Comparison of ENCODE assay signal across 8 cellular contexts in the genomic region with DNA sequence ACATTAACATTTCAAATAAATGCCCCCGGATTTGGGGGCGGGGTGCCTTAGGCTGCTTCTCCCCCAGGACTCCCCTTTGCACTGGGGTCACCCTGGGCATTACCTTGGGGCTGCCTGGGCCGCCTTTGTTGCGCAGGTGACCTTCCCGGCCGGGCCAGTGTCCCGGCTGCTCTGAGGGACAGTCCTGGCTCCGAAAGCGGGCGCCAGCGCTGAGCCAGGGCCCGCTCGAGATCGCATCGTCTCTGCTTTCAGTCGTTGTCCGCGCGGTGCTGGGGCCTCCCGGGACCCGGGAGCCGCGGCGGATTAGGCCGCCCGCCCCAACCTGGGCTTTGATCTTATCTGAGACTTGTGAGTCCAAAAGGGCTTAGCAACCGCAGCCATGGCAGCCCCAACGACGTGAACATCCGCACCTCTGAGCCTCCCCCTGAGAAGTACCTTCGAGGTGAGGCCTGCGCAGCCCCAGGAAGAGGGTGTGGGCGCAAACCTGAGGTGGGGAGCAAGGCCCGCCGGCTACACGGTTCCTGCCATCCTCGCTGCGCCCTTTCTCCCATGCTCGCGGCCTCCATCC. TPM values are rescaled to one million over a fixed set of nuclear protein-coding genes. Genes with fewer than 3 reads are reported as not detected.
DNase-seq lines count a peak whose midpoint lies in the region; ATAC-seq and TF ChIP-seq lines count a peak whose summit lies in the region.

No MANE protein-coding gene starts in this region.

- H2BK5ac ChIP-seq in mesenchymal stem cell (ENCODE audit: low read depth, low read length, poor library complexity, severe bottlenecking): no peak overlapping the region

- H2AFZ ChIP-seq in OCI-LY1 (ENCODE audit: low read length): no peak overlapping the region
- no peak overlapping the region for H2AFZ ChIP-seq in mesenchymal stem cell (ENCODE audit: low read depth, low read length)

- H3K9me3 ChIP-seq in OCI-LY1 (ENCODE audit: low read length) (no peaks in the 10 kb centered on the region), mesenchymal stem cell (ENCODE audit: control insufficient read depth, low read length) (no peaks in the 10 kb centered on the region)

- H3K4me1 ChIP-seq in OCI-LY1 (ENCODE audit: insufficient read depth, low read length, severe bottlenecking): peaks cover 18% of the 10 kb centered on the region
- H3K4me1 ChIP-seq in mesenchymal stem cell (ENCODE audit: control insufficient read depth, insufficient read depth, low read depth, low read length): peaks cover 9% of the 10 kb centered on the region

- H3K9me3 Mint-ChIP-seq in stimulated activated naive CD8-positive, alpha-beta T cell treated with anti-CD3 and anti-CD28 coated beads, Interleukin-15, amount 100 ng/mL, for 72 hours: peaks cover 0 to 6% of the 10 kb centered on the region in 2 donors

- peak overlapping the region; percentile 93 to 95 for H3K27ac Mint-ChIP-seq in stimulated activated naive CD8-positive, alpha-beta T cell treated with anti-CD3 and anti-CD28 coated beads, Interleukin-15, amount 100 ng/mL, for 72 hours

- no peaks in the 10 kb centered on the region for H3K79me2 ChIP-seq in OCI-LY1 (ENCODE audit: insufficient read depth, low read length)

- no peak overlapping the region for H3K23ac ChIP-seq in mesenchymal stem cell (ENCODE audit: low read length in 2 of 2)

- no peaks in the 10 kb centered on the region for H3K79me1 ChIP-seq in mesenchymal stem cell (replicated peaks; ENCODE audit: low read length, poor library complexity, severe bottlenecking)

- peaks cover 33% of the 10 kb centered on the region for H3K4me1 Mint-ChIP-seq in stimulated activated naive CD8-positive, alpha-beta T cell treated with anti-CD3 and anti-CD28 coated beads, Interleukin-15, amount 100 ng/mL, for 72 hours

- no peak overlapping the region for H2BK12ac ChIP-seq in mesenchymal stem cell (ENCODE audit: low read length in 2 of 2)

- H3K4ac ChIP-seq in mesenchymal stem cell (ENCODE audit: low read depth in 1 of 2, low read length in 2 of 2): no peak overlapping the region

- no peak for TF ChIP-seq CTCF in OCI-LY1 (IDR thresholded peaks at IDR 0.05; ENCODE audit: low read length)

- H3K9ac ChIP-seq in OCI-LY1 (ENCODE audit: low read length) (peak overlapping the region; percentile 52), mesenchymal stem cell (ENCODE audit: low read length) (no peak overlapping the region)

- H3K4me2 ChIP-seq in OCI-LY1 (ENCODE audit: low read length) (peak overlapping the region; percentile 72), mesenchymal stem cell (ENCODE audit: low read length, poor library complexity, severe bottlenecking) (peak overlapping the region; percentile 46)

- no peaks in the 10 kb centered on the region for H3K27me3 ChIP-seq in OCI-LY1 (ENCODE audit: insufficient read depth, low read length)
- H3K27me3 ChIP-seq in mesenchymal stem cell (ENCODE audit: control insufficient read depth in 1 of 2, insufficient read depth in 1 of 2, low read length in 2 of 2): no peaks in the 10 kb centered on the region

- H3K27ac ChIP-seq in OCI-LY1 (ENCODE audit: low read depth, low read length, poor library complexity, severe bottlenecking) (peak overlapping the region; percentile 53), mesenchymal stem cell (ENCODE audit: low read length, poor library complexity, severe bottlenecking) (no peak overlapping the region)

- H4K20me1 ChIP-seq in OCI-LY1 (ENCODE audit: insufficient read depth, low read length): no peaks in the 10 kb centered on the region

- peak overlapping the region; percentile 66 for H4K8ac ChIP-seq in mesenchymal stem cell (ENCODE audit: low read length)

- no peaks in the 10 kb centered on the region for H3K36me3 ChIP-seq in OCI-LY1 (ENCODE audit: insufficient read depth, low read length)
- H3K36me3 ChIP-seq in mesenchymal stem cell (ENCODE audit: control insufficient read depth in 1 of 2, insufficient read depth in 2 of 2, low read depth in 1 of 2, low read length in 2 of 2): no peaks in the 10 kb centered on the region

- H2AK5ac ChIP-seq in mesenchymal stem cell (ENCODE audit: low read length, severe bottlenecking): no peak overlapping the region

- H3K14ac ChIP-seq in mesenchymal stem cell (ENCODE audit: low read length in 2 of 2): no peak overlapping the region

- DNase-seq in activated T-helper 9 cell treated with anti-CD3 and anti-CD28 coated beads, Interleukin-2, amount 50 U/mL, for 16 hours (ENCODE audit: low read depth): peak; percentile 26
- DNase-seq in mesenchymal stem cell (no peak), NCI-H524 treated with DMSO at 0.1 percent for 48 hours (lab: John Stamatoyannopoulos, UW) (no peak)
- DNase-seq in stimulated activated naive CD8-positive, alpha-beta T cell treated with anti-CD3 and anti-CD28 coated beads, Interleukin-15, amount 100 ng/mL, for 72 hours: peak; percentile 54 to 61

- H3F3A ChIP-seq in OCI-LY1 (ENCODE audit: insufficient read depth, low read length): no peaks in the 10 kb centered on the region

- no peak overlapping the region for H2BK120ac ChIP-seq in mesenchymal stem cell (ENCODE audit: low read depth, low read length)

- H3K27me3 Mint-ChIP-seq in stimulated activated naive CD8-positive, alpha-beta T cell treated with anti-CD3 and anti-CD28 coated beads, Interleukin-15, amount 100 ng/mL, for 72 hours: no peaks in the 10 kb centered on the region

- WGBS in mesenchymal stem cell: 42% methylated on average over 40 of the region's 40 CpGs

- peak overlapping the region; percentile 60 for H3K4me3 ChIP-seq in OCI-LY1 (ENCODE audit: low read depth, low read length, poor library complexity, severe bottlenecking)
- H3K4me3 ChIP-seq in mesenchymal stem cell (ENCODE audit: insufficient read depth in 1 of 2, low read depth in 1 of 2, low read length in 2 of 2): no peak overlapping the region

- no peak for TF ChIP-seq POLR2A in GM18505 (IDR thresholded peaks at IDR 0.05; ENCODE audit: borderline replicate concordance, extremely low read depth, insufficient read depth, insufficient read length)

- peak overlapping the region; percentile 78 to 87 for H3K4me3 Mint-ChIP-seq in stimulated activated naive CD8-positive, alpha-beta T cell treated with anti-CD3 and anti-CD28 coated beads, Interleukin-15, amount 100 ng/mL, for 72 hours

- no peak overlapping the region for H3K18ac ChIP-seq in mesenchymal stem cell (ENCODE audit: low read depth in 1 of 2, low read length in 2 of 2)

- H4K91ac ChIP-seq in mesenchymal stem cell (ENCODE audit: low read length): no peak overlapping the region

- no peak overlapping the region for H2BK15ac ChIP-seq in mesenchymal stem cell (ENCODE audit: low read depth, poor library complexity, severe bottlenecking)

- no peaks in the 10 kb centered on the region for H3K9me2 ChIP-seq in OCI-LY1 (ENCODE audit: low read depth, low read length)

- peak; percentile 84 for ATAC-seq in stimulated activated naive CD8-positive, alpha-beta T cell treated with anti-CD3 and anti-CD28 coated beads, Interleukin-15, amount 100 ng/mL, for 72 hours
- ATAC-seq in GM18505 (IDR thresholded peaks at IDR 0.05; ENCODE audit: unreplicated experiment): no peak
- ATAC-seq in HG02884 (IDR thresholded peaks at IDR 0.05; ENCODE audit: unreplicated experiment): no peak
- no peak for ATAC-seq in HG02642 (IDR thresholded peaks at IDR 0.05; ENCODE audit: poor library complexity, unreplicated experiment)

RNA-seq across cellular contexts. Expression of a gene that starts 14.8 kb away (rescaled TPM):
- 21.3 TPM for polyA plus RNA-seq in mesenchymal stem cell (2013, experiment 1 of 2)
- polyA plus RNA-seq in mesenchymal stem cell (2013, experiment 2 of 2): 20.9 TPM

Comparison
In these comparisons a context has a peak if more than half of its experiments do, and no peak if none do; other contexts are left out.
1. DNase-seq: peak in activated T-helper 9 cell treated with anti-CD3 and anti-CD28 coated beads, Interleukin-2, amount 50 U/mL, for 16 hours (single experiment) and stimulated activated naive CD8-positive, alpha-beta T cell treated with anti-CD3 and anti-CD28 coated beads, Interleukin-15, amount 100 ng/mL, for 72 hours (2 of 2); none in mesenchymal stem cell (single experiment) and NCI-H524 treated with DMSO at 0.1 percent for 48 hours (single experiment).